ENCODE assay signal across 11 cellular contexts in the genomic region with DNA sequence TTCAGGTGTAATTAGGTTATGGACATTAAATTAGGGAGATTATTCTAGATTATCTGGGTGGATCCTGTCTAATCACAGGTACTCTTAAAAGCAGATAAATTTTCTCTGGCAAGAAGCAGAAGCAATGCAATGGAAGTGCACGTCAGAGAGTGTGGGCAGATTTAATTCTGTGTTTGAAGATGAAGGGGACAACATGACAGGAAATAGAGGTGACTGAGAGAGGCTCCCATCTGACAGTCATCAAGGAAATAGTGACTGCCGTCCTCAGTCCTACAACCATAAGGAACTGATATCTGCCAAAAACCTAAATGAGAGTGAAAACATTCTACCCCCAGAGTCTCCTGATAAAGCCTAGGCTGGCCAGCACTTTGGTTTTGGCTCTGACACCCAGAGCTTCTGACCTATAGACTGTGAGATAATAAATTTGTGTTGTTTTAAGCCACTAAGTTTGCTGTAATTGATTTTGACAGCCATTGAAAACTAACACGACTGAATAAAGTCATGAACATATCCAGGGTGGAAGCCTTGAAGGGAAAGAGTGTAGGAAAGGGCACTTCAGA. TPM values are rescaled to one million over a fixed set of nuclear protein-coding genes. Genes with fewer than 3 reads are reported as not detected.
DNase-seq lines count a peak whose midpoint lies in the region; ATAC-seq and TF ChIP-seq lines count a peak whose summit lies in the region.
"Had no signal": no experiment of that assay in that cellular context is flagged by ENCODE, and none has a peak within 500 bp of the region (broad histone marks: within the 10 kb centered on the region; RNA-seq: fewer than 3 reads in every experiment).

No MANE protein-coding gene starts in this region.

- CTCF ChIA-PET in CD4-positive, alpha-beta T cell (lab: Charles Lee), result no interaction called here

- H3K79me1 ChIP-seq in neuronal stem cell (ENCODE audit: low read depth, low read length), result no peaks in the 10 kb centered on the region

- H3K9me3 ChIP-seq in CD4-positive, alpha-beta T cell (ENCODE audit: control insufficient read depth, low read length), result no peaks in the 10 kb centered on the region
- peaks cover 29% of the 10 kb centered on the region for H3K9me3 ChIP-seq in HUES6 (ENCODE audit: control insufficient read depth, insufficient read depth, low read depth, low read length)
- peaks cover 8 to 21% of the 10 kb centered on the region in 2 donors for H3K9me3 ChIP-seq in neuronal stem cell (replicated peaks in 1 of 2; ENCODE audit: control insufficient read depth in 2 of 2, insufficient read depth in 1 of 2, low read depth in 1 of 2, low read length in 2 of 2)

- no peak for DNase-seq in CD4-positive, alpha-beta T cell
- DNase-seq in chondrocyte (ENCODE audit: low spot score) (no peak), neuronal stem cell (ENCODE audit: low spot score) (no peak), HuH-7 (ENCODE audit: low spot score) (no peak)
- DNase-seq: Calu3, islet precursor cell, NCI-H1694 treated with DMSO at 0.1 percent for 48 hours had no signal

- H2BK120ac ChIP-seq in neuronal stem cell (ENCODE audit: low read depth, low read length), result no peak overlapping the region

- no peak overlapping the region for H3K4ac ChIP-seq in neuronal stem cell (ENCODE audit: low read length)

- no peaks in the 10 kb centered on the region for H3K27me3 ChIP-seq in CD4-positive, alpha-beta T cell (ENCODE audit: control insufficient read depth, insufficient read depth, low read length)
- H3K27me3 ChIP-seq in HUES6 (ENCODE audit: control insufficient read depth, insufficient read depth, low read length) (no peaks in the 10 kb centered on the region), neuronal stem cell (ENCODE audit: control insufficient read depth in 3 of 3, insufficient read depth in 3 of 3, low read depth in 1 of 3, low read length in 3 of 3) (no peaks in the 10 kb centered on the region)

- peak; percentile 86 for ATAC-seq in CD4-positive, alpha-beta T cell (ENCODE audit: poor library complexity)
- ATAC-seq in HG02642 (IDR thresholded peaks at IDR 0.05; ENCODE audit: poor library complexity, unreplicated experiment) (no peak), GM19463 (IDR thresholded peaks at IDR 0.05; ENCODE audit: unreplicated experiment) (no peak), GM21825 (IDR thresholded peaks at IDR 0.05; ENCODE audit: unreplicated experiment) (no peak)

- no peak overlapping the region for H3K4me3 Mint-ChIP-seq in CD4-positive, alpha-beta T cell
- no peak overlapping the region for H3K4me3 Mint-ChIP-seq in chondrocyte (ENCODE audit: unreplicated experiment)

- H3K4me3 ChIP-seq in HUES6 (ENCODE audit: low read depth, low read length), result peak overlapping the region; percentile 21; the same call in 1 of the 2 replicates
- H3K4me3 ChIP-seq in neuronal stem cell (ENCODE audit: low read length in 2 of 2), result no peak overlapping the region

- POLR2A ChIA-PET in CD4-positive, alpha-beta T cell (lab: Charles Lee), result no interaction called here

- no peak overlapping the region for H3K18ac ChIP-seq in neuronal stem cell (ENCODE audit: low read length)

- no peaks in the 10 kb centered on the region for H3K9me3 Mint-ChIP-seq in CD4-positive, alpha-beta T cell
- H3K9me3 Mint-ChIP-seq in chondrocyte (ENCODE audit: low read depth), result peaks cover 14% of the 10 kb centered on the region

- no peak for TF ChIP-seq CTCF in CD4-positive, alpha-beta T cell (IDR thresholded peaks at IDR 0.05)
- no peak for TF ChIP-seq CTCF in chondrocyte (IDR thresholded peaks at IDR 0.05)

- no CpG with 5 or more reads among the region's 3 CpGs for WGBS in neuronal stem cell (ENCODE audit: extremely low coverage in 2 of 2, insufficient read length in 2 of 2, insufficient replicate concordance in 1 of 2), 2 donors

- H3K36me3 ChIP-seq in HUES6 (ENCODE audit: control insufficient read depth, insufficient read depth, low read length), result 0 out of 2 replicates have a peak, but pooled peaks cover 3% of the 10 kb centered on the region
- H3K36me3 ChIP-seq in neuronal stem cell (replicated peaks in 1 of 2; ENCODE audit: control insufficient read depth in 2 of 2, insufficient read depth in 2 of 2, low read length in 2 of 2), result no peaks in the 10 kb centered on the region

- H3K23ac ChIP-seq in neuronal stem cell (ENCODE audit: low read depth, low read length, poor library complexity), result no peak overlapping the region

- H3K27ac ChIP-seq in CD4-positive, alpha-beta T cell (ENCODE audit: low read depth, low read length), result no peak overlapping the region
- H3K27ac ChIP-seq in HUES6 (ENCODE audit: low read depth, low read length) (peak overlapping the region; percentile 58; the same call in 1 of the 2 replicates), neuronal stem cell (replicated peaks; ENCODE audit: low read length) (peak overlapping the region; percentile 84)

- H3K4me1 Mint-ChIP-seq in CD4-positive, alpha-beta T cell (ENCODE audit: low read depth), result peaks cover 9% of the 10 kb centered on the region
- peaks cover 33% of the 10 kb centered on the region for H3K4me1 Mint-ChIP-seq in chondrocyte (ENCODE audit: low read depth)

- no peak overlapping the region for H3K27ac Mint-ChIP-seq in CD4-positive, alpha-beta T cell
- H3K27ac Mint-ChIP-seq in chondrocyte (ENCODE audit: unreplicated experiment), result peak overlapping the region; percentile 96

- H2AK5ac ChIP-seq in neuronal stem cell (ENCODE audit: low read depth, low read length), result no peak overlapping the region

- H3K4me1 ChIP-seq in HUES6 (ENCODE audit: control insufficient read depth, insufficient read depth, low read length), result peaks cover 22% of the 10 kb centered on the region
- H3K4me1 ChIP-seq in neuronal stem cell (ENCODE audit: control insufficient read depth in 2 of 2, insufficient read depth in 1 of 2, low read depth in 1 of 2, low read length in 2 of 2), result peaks cover 9 to 12% of the 10 kb centered on the region in 2 donors

- H3K36me3 Mint-ChIP-seq in CD4-positive, alpha-beta T cell (ENCODE audit: low read depth), result no peaks in the 10 kb centered on the region
- peaks cover 1% of the 10 kb centered on the region for H3K36me3 Mint-ChIP-seq in chondrocyte (ENCODE audit: low read depth)

- H4K91ac ChIP-seq in neuronal stem cell (ENCODE audit: low read depth, low read length, poor library complexity), result no peak overlapping the region

- no peak overlapping the region for H2BK5ac ChIP-seq in neuronal stem cell (ENCODE audit: low read length)

- H2AFZ ChIP-seq in neuronal stem cell (ENCODE audit: low read length), result peak overlapping the region; percentile 47

- no peaks in the 10 kb centered on the region for H3K27me3 Mint-ChIP-seq in CD4-positive, alpha-beta T cell
- H3K27me3 Mint-ChIP-seq in chondrocyte (ENCODE audit: low read depth), result no peaks in the 10 kb centered on the region

- H2BK12ac ChIP-seq in neuronal stem cell (ENCODE audit: low read length), result no peak overlapping the region

- H3K9ac ChIP-seq in HUES6 (ENCODE audit: low read length) (peak overlapping the region; percentile 22), neuronal stem cell (ENCODE audit: low read depth, low read length, poor library complexity) (no peak overlapping the region)

- H3K4me2 ChIP-seq in neuronal stem cell (ENCODE audit: insufficient read depth, low read length, poor library complexity, severe bottlenecking), result peak overlapping the region; percentile 38

- H3K14ac ChIP-seq in neuronal stem cell (ENCODE audit: low read length), result no peak overlapping the region

- intact Hi-C loops in CD4-positive, alpha-beta T cell (cut with DNase I, micrococcal nuclease), result no loop called here

- no peak overlapping the region for H4K8ac ChIP-seq in neuronal stem cell (ENCODE audit: low read depth, low read length)

- no peak overlapping the region for H2BK15ac ChIP-seq in neuronal stem cell (ENCODE audit: low read length)

RNA-seq across cellular contexts. Expression of gene DDX50, which starts 30.5 kb away (rescaled TPM):
- 10 to 100 TPM; 46.8 to 47.5 TPM for total RNA-seq in CD4-positive, alpha-beta T cell
- 34.7 to 37.9 TPM (median 35.9 TPM) in 3 replicates for total RNA-seq in chondrocyte
- polyA plus RNA-seq in neuronal stem cell (2013, experiment 1 of 2), result 56.7 TPM
- polyA plus RNA-seq in neuronal stem cell (2013, experiment 2 of 2), result 55.5 TPM

RNA-seq across cellular contexts. Expression of gene STOX1, which starts 43.3 kb away (rescaled TPM):
- under 1 TPM; 0.25 to 0.41 TPM for total RNA-seq in CD4-positive, alpha-beta T cell
- total RNA-seq in chondrocyte, result 0.97 to 1.9 TPM (median 1.1 TPM) in 3 replicates
- polyA plus RNA-seq in neuronal stem cell (2013, experiment 1 of 2), result 9.7 TPM
- polyA plus RNA-seq in neuronal stem cell (2013, experiment 2 of 2), result 9.7 TPM
